Comparison of ENCODE assay signal across 1 cellular context in the genomic region with DNA sequence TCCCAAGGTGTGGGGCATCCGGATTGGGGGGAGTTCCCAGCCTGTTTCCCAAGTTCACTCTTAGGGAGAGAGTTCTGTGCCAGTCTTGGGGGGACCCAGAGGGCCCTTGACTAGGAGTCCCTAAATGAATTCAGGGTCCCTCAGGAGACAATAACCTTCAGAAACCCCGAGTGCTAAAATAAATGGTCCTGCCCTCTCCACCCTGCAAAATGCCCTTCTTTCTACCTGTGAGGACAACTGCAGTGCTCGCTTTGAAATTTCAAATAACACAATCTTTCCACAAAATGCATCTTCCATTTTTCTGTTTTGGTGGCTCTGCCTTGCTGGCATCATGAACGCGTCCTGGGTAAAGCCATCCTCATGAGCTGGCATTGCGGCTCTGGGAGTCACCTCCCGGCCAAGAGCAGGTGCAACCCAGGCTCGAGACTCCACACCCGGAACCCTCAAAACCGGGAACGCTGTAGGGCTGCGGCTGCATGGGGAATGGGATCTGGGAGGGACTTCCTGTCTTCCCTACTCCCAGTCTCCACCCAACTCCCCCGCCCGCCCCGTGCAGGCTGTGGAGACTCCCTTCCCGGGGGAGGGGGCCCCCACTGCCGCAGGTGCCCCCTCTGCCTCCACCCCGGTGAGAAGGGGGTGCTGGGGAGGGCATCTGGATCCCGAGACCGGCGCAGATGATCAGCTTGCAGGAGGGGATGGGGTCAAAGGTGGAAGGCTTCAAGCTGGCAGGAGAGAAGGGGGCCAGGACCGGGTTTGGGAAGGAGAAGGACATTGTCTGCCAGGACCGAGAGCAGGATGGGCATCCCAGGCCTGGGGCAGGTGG.
TF ChIP-seq lines count a peak whose summit lies in the region.

Gene ZNF205, plus strand, starts transcription at position 529 of the 823 bp plus-strand sequence. CDS start 845 bp downstream, outside the sequence.

TF ChIP-seq in HEK293, 187 proteins besides CTCF, POLR2A, EP300 and RAD21 (continued from another document and continues in another):
- TF ChIP-seq ZNF280C (tag by site-specific recombination; IDR thresholded peaks at IDR 0.05) (no peak), KLF9 (tag by site-specific recombination; IDR thresholded peaks at IDR 0.05; ENCODE audit: low read depth) (peak; percentile 33; the same call in 1 of the 2 replicates), ZNF501 (tag by site-specific recombination; IDR thresholded peaks at IDR 0.05) (peak; percentile 79; the same call in 1 of the 2 replicates), ZNF560 (tag by site-specific recombination; IDR thresholded peaks at IDR 0.05; ENCODE audit: borderline replicate concordance) (no peak), ZFHX2 (tag by site-specific recombination; conservative IDR thresholded peaks at IDR 0.05) (peak; percentile 69), ZBTB10 (tag by site-specific recombination; IDR thresholded peaks at IDR 0.05) (peak; percentile 46; the same call in 1 of the 2 replicates), MEIS1 (CRISPR knock-in tag; IDR thresholded peaks at IDR 0.05; ENCODE audit: borderline replicate concordance) (no peak), SALL2 (tag by site-specific recombination; IDR thresholded peaks at IDR 0.05; ENCODE audit: borderline replicate concordance) (no peak), MYNN (tag by site-specific recombination; IDR thresholded peaks at IDR 0.05; ENCODE audit: borderline replicate concordance) (no peak), WT1 (tag by site-specific recombination; IDR thresholded peaks at IDR 0.05) (peak; percentile 56), ZNF175 (tag by site-specific recombination; IDR thresholded peaks at IDR 0.05) (no peak), ZNF23 (tag by site-specific recombination; IDR thresholded peaks at IDR 0.05; ENCODE audit: borderline replicate concordance) (no peak), ZNF324 (tag by site-specific recombination; IDR thresholded peaks at IDR 0.05) (0 out of 2 replicates have a peak, but pooled peaks have one; percentile 66), ZNF830 (tag by site-specific recombination; IDR thresholded peaks at IDR 0.05; ENCODE audit: low read depth) (no peak), KLF8 (tag by site-specific recombination; IDR thresholded peaks at IDR 0.05) (peak; percentile 94), ZNF16 (tag by site-specific recombination; IDR thresholded peaks at IDR 0.05; ENCODE audit: low read depth) (no peak), ZNF211 (tag by site-specific recombination; IDR thresholded peaks at IDR 0.05; ENCODE audit: low read depth) (no peak), ZNF518A (tag by site-specific recombination; conservative IDR thresholded peaks at IDR 0.05; ENCODE audit: low read depth) (peak; percentile 83), HOXA7 (CRISPR knock-in tag; IDR thresholded peaks at IDR 0.05; ENCODE audit: borderline replicate concordance) (no peak), SP3 (tag by site-specific recombination; IDR thresholded peaks at IDR 0.05) (peak; percentile 82), ZNF335 (tag by site-specific recombination; conservative IDR thresholded peaks at IDR 0.05) (peak; percentile 92), ZNF133 (tag by site-specific recombination; IDR thresholded peaks at IDR 0.05) (no peak), ZNF398 (tag by site-specific recombination; IDR thresholded peaks at IDR 0.05) (peak; percentile 98), TRIM28 (IDR thresholded peaks at IDR 0.05; ENCODE audit: borderline replicate concordance, low read length) (peak; percentile 55; the same call in 1 of the 2 replicates), SP2 (tag by site-specific recombination; IDR thresholded peaks at IDR 0.05) (peak; percentile 78), ZNF529 (tag by site-specific recombination; IDR thresholded peaks at IDR 0.05; ENCODE audit: insufficient replicate concordance) (no peak), ZNF792 (tag by site-specific recombination; IDR thresholded peaks at IDR 0.05) (no peak), ZNF660 (tag by site-specific recombination; IDR thresholded peaks at IDR 0.05) (peak; percentile 94), IKZF3 (tag by site-specific recombination; IDR thresholded peaks at IDR 0.05) (peak; percentile 100)
- TF ChIP-seq, protein P1, sequence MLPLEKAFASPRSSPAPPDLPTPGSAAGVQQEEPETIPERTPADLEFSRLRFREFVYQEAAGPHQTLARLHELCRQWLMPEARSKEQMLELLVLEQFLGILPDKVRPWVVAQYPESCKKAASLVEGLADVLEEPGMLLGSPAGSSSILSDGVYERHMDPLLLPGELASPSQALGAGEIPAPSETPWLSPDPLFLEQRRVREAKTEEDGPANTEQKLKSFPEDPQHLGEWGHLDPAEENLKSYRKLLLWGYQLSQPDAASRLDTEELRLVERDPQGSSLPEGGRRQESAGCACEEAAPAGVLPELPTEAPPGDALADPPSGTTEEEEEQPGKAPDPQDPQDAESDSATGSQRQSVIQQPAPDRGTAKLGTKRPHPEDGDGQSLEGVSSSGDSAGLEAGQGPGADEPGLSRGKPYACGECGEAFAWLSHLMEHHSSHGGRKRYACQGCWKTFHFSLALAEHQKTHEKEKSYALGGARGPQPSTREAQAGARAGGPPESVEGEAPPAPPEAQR (tag by site-specific recombination; IDR thresholded peaks at IDR 0.05), result no peak
- TF ChIP-seq, protein P2, sequence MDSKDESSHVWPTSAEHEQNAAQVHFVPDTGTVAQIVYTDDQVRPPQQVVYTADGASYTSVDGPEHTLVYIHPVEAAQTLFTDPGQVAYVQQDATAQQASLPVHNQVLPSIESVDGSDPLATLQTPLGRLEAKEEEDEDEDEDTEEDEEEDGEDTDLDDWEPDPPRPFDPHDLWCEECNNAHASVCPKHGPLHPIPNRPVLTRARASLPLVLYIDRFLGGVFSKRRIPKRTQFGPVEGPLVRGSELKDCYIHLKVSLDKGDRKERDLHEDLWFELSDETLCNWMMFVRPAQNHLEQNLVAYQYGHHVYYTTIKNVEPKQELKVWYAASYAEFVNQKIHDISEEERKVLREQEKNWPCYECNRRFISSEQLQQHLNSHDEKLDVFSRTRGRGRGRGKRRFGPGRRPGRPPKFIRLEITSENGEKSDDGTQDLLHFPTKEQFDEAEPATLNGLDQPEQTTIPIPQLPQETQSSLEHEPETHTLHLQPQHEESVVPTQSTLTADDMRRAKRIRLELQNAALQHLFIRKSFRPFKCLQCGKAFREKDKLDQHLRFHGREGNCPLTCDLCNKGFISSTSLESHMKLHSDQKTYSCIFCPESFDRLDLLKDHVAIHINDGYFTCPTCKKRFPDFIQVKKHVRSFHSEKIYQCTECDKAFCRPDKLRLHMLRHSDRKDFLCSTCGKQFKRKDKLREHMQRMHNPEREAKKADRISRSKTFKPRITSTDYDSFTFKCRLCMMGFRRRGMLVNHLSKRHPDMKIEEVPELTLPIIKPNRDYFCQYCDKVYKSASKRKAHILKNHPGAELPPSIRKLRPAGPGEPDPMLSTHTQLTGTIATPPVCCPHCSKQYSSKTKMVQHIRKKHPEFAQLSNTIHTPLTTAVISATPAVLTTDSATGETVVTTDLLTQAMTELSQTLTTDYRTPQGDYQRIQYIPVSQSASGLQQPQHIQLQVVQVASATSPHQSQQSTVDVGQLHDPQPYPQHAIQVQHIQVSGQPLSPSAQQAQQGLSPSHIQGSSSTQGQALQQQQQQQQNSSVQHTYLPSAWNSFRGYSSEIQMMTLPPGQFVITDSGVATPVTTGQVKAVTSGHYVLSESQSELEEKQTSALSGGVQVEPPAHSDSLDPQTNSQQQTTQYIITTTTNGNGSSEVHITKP (tag by site-specific recombination; IDR thresholded peaks at IDR 0.05), result peak; percentile 93
- TF ChIP-seq, protein P3, sequence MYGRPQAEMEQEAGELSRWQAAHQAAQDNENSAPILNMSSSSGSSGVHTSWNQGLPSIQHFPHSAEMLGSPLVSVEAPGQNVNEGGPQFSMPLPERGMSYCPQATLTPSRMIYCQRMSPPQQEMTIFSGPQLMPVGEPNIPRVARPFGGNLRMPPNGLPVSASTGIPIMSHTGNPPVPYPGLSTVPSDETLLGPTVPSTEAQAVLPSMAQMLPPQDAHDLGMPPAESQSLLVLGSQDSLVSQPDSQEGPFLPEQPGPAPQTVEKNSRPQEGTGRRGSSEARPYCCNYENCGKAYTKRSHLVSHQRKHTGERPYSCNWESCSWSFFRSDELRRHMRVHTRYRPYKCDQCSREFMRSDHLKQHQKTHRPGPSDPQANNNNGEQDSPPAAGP (tag by site-specific recombination; IDR thresholded peaks at IDR 0.05), result peak; percentile 91
- TF ChIP-seq, protein P4, sequence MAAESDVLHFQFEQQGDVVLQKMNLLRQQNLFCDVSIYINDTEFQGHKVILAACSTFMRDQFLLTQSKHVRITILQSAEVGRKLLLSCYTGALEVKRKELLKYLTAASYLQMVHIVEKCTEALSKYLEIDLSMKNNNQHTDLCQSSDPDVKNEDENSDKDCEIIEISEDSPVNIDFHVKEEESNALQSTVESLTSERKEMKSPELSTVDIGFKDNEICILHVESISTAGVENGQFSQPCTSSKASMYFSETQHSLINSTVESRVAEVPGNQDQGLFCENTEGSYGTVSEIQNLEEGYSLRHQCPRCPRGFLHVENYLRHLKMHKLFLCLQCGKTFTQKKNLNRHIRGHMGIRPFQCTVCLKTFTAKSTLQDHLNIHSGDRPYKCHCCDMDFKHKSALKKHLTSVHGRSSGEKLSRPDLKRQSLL (tag by site-specific recombination; IDR thresholded peaks at IDR 0.05), result peak; percentile 81; the same call in 1 of the 2 replicates
